7 cellular contexts compared by ENCODE assay signal in genomic region chr1:121556560-121556959, GRCh38.
A peak's percentile ranks its signal among the peaks of the same experiment; 100 is the strongest.
DNase-seq lines count a peak whose midpoint lies in the region; ATAC-seq, FAIRE-seq and TF ChIP-seq lines count a peak whose summit lies in the region.
"Not testable (repeated sequence)": the region's sequence is repeated elsewhere in the genome, so short reads cannot be mapped to it uniquely, and the experiment has no call there.

No MANE protein-coding gene starts in this region.

- H3K27me3 Mint-ChIP-seq in T-cell; WTC11 (ENCODE audit: low read depth): not testable (repeated sequence)

- H3K4me1 Mint-ChIP-seq in T-cell (peaks cover 52 to 53% (median 53%) of the 10 kb centered on the region in 3 donors), WTC11 (peaks cover 57% of the 10 kb centered on the region)

- H3K9me3 ChIP-seq in A549; kidney (ENCODE audit: control insufficient read depth in 1 of 2, low read length in 2 of 2): not testable (repeated sequence)

- 89% methylated on average over 1 of the region's 1 CpG for WGBS in A549 (ENCODE audit: missing lambda C conversion rate)

- not testable (repeated sequence) for H3K4me3 Mint-ChIP-seq in T-cell, WTC11

- not testable (repeated sequence) for H3K4me2 ChIP-seq in A549

- H3K36me3 Mint-ChIP-seq in T-cell, WTC11: not testable (repeated sequence)

- H3K27ac Mint-ChIP-seq in T-cell (peak overlapping the region; percentile 33 to 71), WTC11 (peak overlapping the region; percentile 88)

- not testable (repeated sequence) for H3K36me3 ChIP-seq in kidney (ENCODE audit: control insufficient read depth in 1 of 2, insufficient read depth in 2 of 2, low read length in 2 of 2)

- TF ChIP-seq CTCF in A549 (IDR thresholded peaks at IDR 0.05); WTC11 (IDR thresholded peaks at IDR 0.05); kidney (IDR thresholded peaks at IDR 0.05; ENCODE audit: borderline replicate concordance, extremely low read depth, insufficient read depth): not testable (repeated sequence)

- H3K4me1 ChIP-seq in A549; kidney (ENCODE audit: control insufficient read depth in 1 of 2, insufficient read depth in 1 of 2, low read depth in 1 of 2, low read length in 2 of 2): not testable (repeated sequence)

- not testable (repeated sequence) for TF ChIP-seq RAD21 in A549 (conservative IDR thresholded peaks at IDR 0.05 in 1 of 2, IDR thresholded peaks at IDR 0.05 in 1 of 2)

- not testable (repeated sequence) for H3K27ac ChIP-seq in A549; kidney (ENCODE audit: low read depth in 2 of 2, low read length in 2 of 2)

- not testable (repeated sequence) for TF ChIP-seq EP300 in A549 (IDR thresholded peaks at IDR 0.05)

- not testable (repeated sequence) for H3K9me3 Mint-ChIP-seq in T-cell, WTC11

- CTCF ChIA-PET in A549 (lab: Yijun Ruan, JAX); T-cell (lab: Charles Lee); WTC11 (lab: Charles Lee): not testable (repeated sequence)

- H3K4me3 ChIP-seq in A549; kidney (ENCODE audit: low read length in 2 of 2): not testable (repeated sequence)

- POLR2A ChIA-PET in A549 (lab: Yijun Ruan, JAX); T-cell (lab: Charles Lee); WTC11 (lab: Charles Lee): not testable (repeated sequence)

- intact Hi-C loops in kidney (cut with DNase I), result not testable (repeated sequence)

- not testable (repeated sequence) for ATAC-seq in A549; T-cell (replicated peaks in 1 of 4); WTC11

- not testable (repeated sequence) for H3K9ac ChIP-seq in kidney (ENCODE audit: low read length in 2 of 2)

- not testable (repeated sequence) for FAIRE-seq in A549 (lab: Jason Lieb, UNC)
- FAIRE-seq in GM18507 (lab: Jason Lieb, UNC) (peak; percentile 35), HTR-8/SVneo (lab: Jason Lieb, UNC) (peak; percentile 49), frontal cortex (lab: Jason Lieb, UNC) (peak; percentile 70), kidney (lab: Jason Lieb, UNC) (peak; percentile 42)

- DNase-seq in A549 (ENCODE audit: low read depth in 1 of 2, low spot score in 1 of 2); GM18507 (ENCODE audit: extremely low spot score, insufficient read length, low read depth); HTR-8/SVneo (ENCODE audit: insufficient read length, low spot score); T-cell; WTC11 (ENCODE audit: low spot score); frontal cortex (ENCODE audit: low spot score in 2 of 2); kidney: not testable (repeated sequence)

- TF ChIP-seq POLR2A in A549 (IDR thresholded peaks at IDR 0.05; ENCODE audit: low read length), result not testable (repeated sequence)

TF ChIP-seq in A549, 52 proteins besides CTCF, POLR2A, EP300 and RAD21:
- peak; percentile 63 for TF ChIP-seq MAFK (IDR thresholded peaks at IDR 0.05; ENCODE audit: partially characterized antibody)
